In the genomic region with DNA sequence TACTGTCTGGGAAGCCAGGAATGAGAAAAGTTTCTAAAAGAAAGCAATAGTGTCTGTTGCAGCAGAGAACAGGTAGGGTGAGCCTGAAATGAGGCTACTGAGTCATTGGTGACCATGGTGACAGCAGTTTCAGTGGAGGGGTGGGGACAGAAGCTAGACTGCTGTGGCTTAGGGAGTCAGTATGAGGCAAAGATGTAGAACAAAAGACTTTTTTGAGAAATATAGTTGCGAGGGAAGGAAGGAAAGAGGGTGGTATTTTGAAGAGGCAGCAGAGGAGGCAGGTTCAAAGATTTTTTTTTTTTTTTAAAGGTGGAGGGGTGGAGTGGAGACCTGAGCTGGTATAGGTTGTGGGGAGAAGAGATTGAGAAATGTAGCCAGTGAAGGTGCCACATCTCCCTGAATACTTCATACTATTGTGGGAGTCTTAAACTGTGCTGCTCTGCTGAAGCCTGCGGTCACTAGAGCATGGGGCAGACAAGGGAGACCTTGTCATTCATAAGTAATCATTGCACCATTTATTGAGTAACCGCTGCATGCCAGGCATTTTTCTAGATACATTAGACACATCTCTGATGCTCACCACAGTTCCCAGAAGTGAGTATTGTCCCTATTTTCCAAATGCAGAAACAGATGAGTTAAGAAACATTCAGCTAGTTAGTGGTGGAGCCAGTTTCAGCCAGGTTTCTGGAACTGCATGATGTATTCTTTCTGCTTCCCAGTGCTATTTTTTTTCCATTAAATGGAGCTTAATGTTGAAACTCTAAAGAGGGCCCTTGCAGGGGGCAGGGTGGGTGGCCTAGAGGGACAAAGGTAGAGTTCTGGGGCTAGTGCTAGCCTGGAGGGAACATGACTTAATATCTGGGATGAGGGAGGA, we compare ENCODE assay signal across 9 cellular contexts. TPM values are rescaled to one million over a fixed set of nuclear protein-coding genes. Genes with fewer than 3 reads are reported as not detected.
DNase-seq lines count a peak whose midpoint lies in the region; ATAC-seq and TF ChIP-seq lines count a peak whose summit lies in the region.
"Had no signal": no experiment of that assay in that cellular context is flagged by ENCODE, and none has a peak within 500 bp of the region (broad histone marks: within the 10 kb centered on the region; RNA-seq: fewer than 3 reads in every experiment).

No MANE protein-coding gene starts in this region.

- no peaks in the 10 kb centered on the region for H3K27me3 Mint-ChIP-seq in T-helper 17 cell
- H3K27me3 Mint-ChIP-seq in mesothelial cell of epicardium (ENCODE audit: low read depth), result no peaks in the 10 kb centered on the region

- H3K36me3 ChIP-seq in A673 (ENCODE audit: insufficient read depth, low read length, poor library complexity, severe bottlenecking), result no peaks in the 10 kb centered on the region
- H3K36me3 ChIP-seq: cardiac muscle cell had no signal

- H3K36me3 Mint-ChIP-seq in T-helper 17 cell (ENCODE audit: low read depth) (peaks cover 6% of the 10 kb centered on the region), mesothelial cell of epicardium (no peaks in the 10 kb centered on the region)

- H3K4me3 Mint-ChIP-seq in T-helper 17 cell (peak overlapping the region; percentile 82), mesothelial cell of epicardium (no peak overlapping the region)

- H3K4me1 ChIP-seq in A673 (ENCODE audit: insufficient read depth, low read length, poor library complexity, severe bottlenecking), result no peaks in the 10 kb centered on the region

- H3K9me3 ChIP-seq in T-helper 17 cell (ENCODE audit: control insufficient read depth, low read length, poor library complexity, severe bottlenecking) (no peaks in the 10 kb centered on the region), A673 (ENCODE audit: low read depth, low read length, poor library complexity, severe bottlenecking) (no peaks in the 10 kb centered on the region)

- intact Hi-C loops in A673 (cut with micrococcal nuclease; ENCODE audit: unreplicated experiment), result no loop called here

- H3K27ac ChIP-seq in A673 (ENCODE audit: low read depth, low read length, poor library complexity, severe bottlenecking), result no peak overlapping the region
- H3K27ac ChIP-seq: cardiac muscle cell had no signal

- no peaks in the 10 kb centered on the region for H3K27me3 ChIP-seq in A673 (replicated peaks; ENCODE audit: insufficient read depth, low read depth, low read length, poor library complexity)
- H3K27me3 ChIP-seq: cardiac muscle cell had no signal

- no TSS peak for BruUV-seq in A673 (replicated peaks; lab: Mats Ljungman, UMichigan)

- TF ChIP-seq CTCF in astrocyte of the spinal cord (IDR thresholded peaks at IDR 0.05; ENCODE audit: low read depth, low read length), result no peak
- no peak for TF ChIP-seq CTCF in mesothelial cell of epicardium (IDR thresholded peaks at IDR 0.05; ENCODE audit: unreplicated experiment)
- no peak for TF ChIP-seq CTCF in A673 (conservative IDR thresholded peaks at IDR 0.05; ENCODE audit: low read depth, low read length)

- H3K4me3 ChIP-seq in astrocyte of the spinal cord (ENCODE audit: low read depth, low read length) (no peak overlapping the region), A673 (ENCODE audit: low read depth, low read length, poor library complexity, severe bottlenecking) (no peak overlapping the region)
- H3K4me3 ChIP-seq: cardiac muscle cell had no signal

- in situ Hi-C loops in astrocyte of the spinal cord (cut with HindIII; ENCODE audit: low sequenced_read_pairs), result no loop called here

- CTCF ChIA-PET in A673 (lab: Charles Lee), result no interaction called here

- ATAC-seq in GM18868 (IDR thresholded peaks at IDR 0.05; ENCODE audit: unreplicated experiment) (peak; percentile 95), HG03108 (IDR thresholded peaks at IDR 0.05; ENCODE audit: unreplicated experiment) (peak; percentile 65), T-helper 17 cell (peak; percentile 96)
- ATAC-seq in stimulated activated naive CD8-positive, alpha-beta T cell treated with anti-CD3 and anti-CD28 coated beads, Interleukin-15, Interleukin-2, amounts not matched to agents 100 U/mL and 50 U/mL, for 24 hours, result peak; percentile 97

- DNase-seq in T-helper 17 cell (peak in 2 of 3 donors; percentile 29 to 48), astrocyte of the spinal cord (ENCODE audit: low read depth, low spot score) (peak; percentile 58), mesothelial cell of epicardium (ENCODE audit: low spot score in 2 of 2, unreplicated experiment in 2 of 2) (no peak), COLO668 (lab: John Stamatoyannopoulos, UW; ENCODE audit: unreplicated experiment) (no peak), A673 (ENCODE audit: low spot score) (no peak)
- peak; percentile 55 for DNase-seq in stimulated activated naive CD8-positive, alpha-beta T cell treated with anti-CD3 and anti-CD28 coated beads, Interleukin-15, Interleukin-2, amounts not matched to agents 100 U/mL and 50 U/mL, for 24 hours

- H3K9me3 Mint-ChIP-seq in mesothelial cell of epicardium, result no peaks in the 10 kb centered on the region

- H3K4me1 Mint-ChIP-seq in T-helper 17 cell (peaks cover 73% of the 10 kb centered on the region), mesothelial cell of epicardium (peaks cover 27% of the 10 kb centered on the region)

- POLR2A ChIA-PET in A673 (lab: Charles Lee; ENCODE audit: low non-redundant PET), result no interaction called here

- peak overlapping the region; percentile 99 for H3K27ac Mint-ChIP-seq in T-helper 17 cell
- H3K27ac Mint-ChIP-seq in mesothelial cell of epicardium, result peak overlapping the region; percentile 47

RNA-seq across cellular contexts. Expression of a gene that starts 49.9 kb away (rescaled TPM):
- total RNA-seq in T-helper 17 cell (100 to 1,000 TPM; 115 to 125 TPM), mesothelial cell of epicardium (41.2 to 43.9 TPM (median 43.7 TPM) in 3 replicates), A673 (2021) (14.2 and 18.6 TPM in 2 replicates)

Comparison
In these comparisons a context has a peak if more than half of its experiments do, and no peak if none do; other contexts are left out.
1. DNase-seq: peak in T-helper 17 cell (2 of 3), astrocyte of the spinal cord (single experiment) and stimulated activated naive CD8-positive, alpha-beta T cell treated with anti-CD3 and anti-CD28 coated beads, Interleukin-15, Interleukin-2, amounts not matched to agents 100 U/mL and 50 U/mL, for 24 hours (single experiment); none in mesothelial cell of epicardium (0 of 2), COLO668 (single experiment) and A673 (single experiment).
2. Peak in every context shown above with its lines, with median percentiles within 50 percentile points of each other: ATAC-seq.